ENCODE assay signal across 20 cellular contexts in genomic region chr4:73447701-73448100, GRCh38. TPM values are rescaled to one million over a fixed set of nuclear protein-coding genes. Genes with fewer than 3 reads are reported as not detected.
DNase-seq lines count a peak whose midpoint lies in the region; ATAC-seq and TF ChIP-seq lines count a peak whose summit lies in the region.
"Had no signal": no experiment of that assay in that cellular context is flagged by ENCODE, and none has a peak within 500 bp of the region (broad histone marks: within the 10 kb centered on the region; RNA-seq: fewer than 3 reads in every experiment).

No MANE protein-coding gene starts in this region.

- H3K4me1 Mint-ChIP-seq in CD8-positive, alpha-beta T cell (ENCODE audit: low read depth): no peaks in the 10 kb centered on the region

- no peaks in the 10 kb centered on the region for H3K36me3 ChIP-seq in CD8-positive, alpha-beta T cell (ENCODE audit: insufficient read depth, low read length)
- H3K36me3 ChIP-seq: HAP-1, Peyer's patch had no signal

- POLR2A ChIA-PET in CD8-positive, alpha-beta T cell (lab: Charles Lee): no interaction called here

- DNase-seq in ELR (ENCODE audit: low read depth) (peak; percentile 87), LHCN-M2 (ENCODE audit: low read depth) (peak; percentile 12), astrocyte of the spinal cord (ENCODE audit: low read depth, low spot score) (peak; percentile 45), foreskin keratinocyte (peak in 1 of 2 donors; percentile 67), NCI-H226 (no peak)
- no peak for DNase-seq in CD8-positive, alpha-beta T cell
- DNase-seq: AML-193, Calu3, GF-D8, NCI-H1105 treated with DMSO at 0.1 percent for 48 hours, NCI-H187 treated with DMSO at 0.1 percent for 48 hours, NCI-H2171, Peyer's patch, SIG-M5 had no signal

- CTCF ChIA-PET in CD8-positive, alpha-beta T cell (lab: Charles Lee): no interaction called here

- ATAC-seq in foreskin keratinocyte: peak; percentile 46
- ATAC-seq in CD8-positive, alpha-beta T cell: no peak
- no peak for ATAC-seq in HG03159 (IDR thresholded peaks at IDR 0.05; ENCODE audit: unreplicated experiment)
- ATAC-seq in HG03342 (IDR thresholded peaks at IDR 0.05; ENCODE audit: unreplicated experiment): no peak
- ATAC-seq: A549 had no signal

- no peak for TF ChIP-seq CTCF in astrocyte of the spinal cord (IDR thresholded peaks at IDR 0.05; ENCODE audit: low read depth, low read length)
- TF ChIP-seq CTCF in foreskin keratinocyte (conservative IDR thresholded peaks at IDR 0.05): no peak
- no peak for TF ChIP-seq CTCF in CD8-positive, alpha-beta T cell (IDR thresholded peaks at IDR 0.05)

- H3K27me3 ChIP-seq in foreskin keratinocyte: no peaks in the 10 kb centered on the region
- H3K27me3 ChIP-seq in CD8-positive, alpha-beta T cell (ENCODE audit: insufficient read depth, low read length): no peaks in the 10 kb centered on the region
- H3K27me3 ChIP-seq: Peyer's patch had no signal

- intact Hi-C loops in CD8-positive, alpha-beta T cell (cut with DNase I, micrococcal nuclease): loop anchor here in 1 of 2 experiments (5.0 kb wide), 1 partner anchor 745 kb away; no protein-coding TSS in a partner anchor

- no peak overlapping the region for H3K27ac Mint-ChIP-seq in CD8-positive, alpha-beta T cell

- peaks cover 6% of the 10 kb centered on the region for H3K27me3 Mint-ChIP-seq in CD8-positive, alpha-beta T cell (ENCODE audit: low read depth)

- H3K9me3 Mint-ChIP-seq in CD8-positive, alpha-beta T cell: no peaks in the 10 kb centered on the region

- H3K36me3 Mint-ChIP-seq in CD8-positive, alpha-beta T cell: no peaks in the 10 kb centered on the region

- no peaks in the 10 kb centered on the region for H3K9me3 ChIP-seq in CD8-positive, alpha-beta T cell (ENCODE audit: low read length)
- H3K9me3 ChIP-seq: A549, HAP-1, Peyer's patch had no signal

- H3K4me3 ChIP-seq in astrocyte of the spinal cord (ENCODE audit: low read depth, low read length): no peak overlapping the region
- H3K4me3 ChIP-seq in CD8-positive, alpha-beta T cell (ENCODE audit: low read depth, low read length): no peak overlapping the region
- H3K4me3 ChIP-seq: A549, HAP-1, Peyer's patch had no signal

- H3K27ac ChIP-seq in foreskin keratinocyte: no peak overlapping the region
- no peak overlapping the region for H3K27ac ChIP-seq in CD8-positive, alpha-beta T cell (ENCODE audit: low read depth, low read length)
- H3K27ac ChIP-seq: A549, KMS-11, Peyer's patch had no signal

- in situ Hi-C loops in astrocyte of the spinal cord (cut with HindIII; ENCODE audit: low sequenced_read_pairs): no loop called here

- H3K4me1 ChIP-seq in foreskin keratinocyte: peaks cover 7% of the 10 kb centered on the region
- H3K4me1 ChIP-seq in CD8-positive, alpha-beta T cell (ENCODE audit: insufficient read depth, low read length): no peaks in the 10 kb centered on the region
- H3K4me1 ChIP-seq: Peyer's patch had no signal

- no peak overlapping the region for H3K4me3 Mint-ChIP-seq in CD8-positive, alpha-beta T cell

RNA-seq across cellular contexts. Expression of gene AFP, which starts 11.7 kb away (rescaled TPM):
- total RNA-seq in LHCN-M2 (2014; rRNA removed): 0.58 TPM in 1 of 2 replicates, not detected in the other
- polyA plus RNA-seq in LHCN-M2 (2012): 1.8 TPM
- 0.42 TPM in 1 of 2 replicates, not detected in the other for total RNA-seq in foreskin keratinocyte
- 0.37 and 0.57 TPM in 2 replicates for polyA plus RNA-seq in foreskin keratinocyte
- not detected for total RNA-seq in CD8-positive, alpha-beta T cell
- total RNA-seq: Calu3, Peyer's patch had no signal

RNA-seq across cellular contexts. Expression of gene AFM, which starts 33.8 kb away (rescaled TPM):
- not detected in 2 replicates for total RNA-seq in LHCN-M2 (2014; rRNA removed)
- not detected for polyA plus RNA-seq in LHCN-M2 (2012)
- 0.07 TPM in 1 of 2 replicates, not detected in the other for total RNA-seq in foreskin keratinocyte
- polyA plus RNA-seq in foreskin keratinocyte: 0.03 TPM in 2 replicates
- not detected for total RNA-seq in CD8-positive, alpha-beta T cell
- total RNA-seq: Calu3, NCI-H460, Peyer's patch had no signal
- polyA plus RNA-seq: A549 had no signal

RNA-seq across cellular contexts. Expression of gene ALB, which starts 43.6 kb away (rescaled TPM):
- not detected in 2 replicates for total RNA-seq in LHCN-M2 (2014; rRNA removed)
- not detected for polyA plus RNA-seq in LHCN-M2 (2012)
- not detected in 2 replicates for total RNA-seq in foreskin keratinocyte
- not detected in 2 replicates for polyA plus RNA-seq in foreskin keratinocyte
- total RNA-seq in CD8-positive, alpha-beta T cell: under 1 TPM in 1 of 2 experiments, not detected in 1; 0.97 TPM
- total RNA-seq: Calu3, NCI-H460 had no signal

Comparison
In these comparisons a context has a peak if more than half of its experiments do, and no peak if none do; other contexts are left out.
1. DNase-seq: peak in ELR (single experiment), LHCN-M2 (single experiment) and astrocyte of the spinal cord (single experiment); none in NCI-H226 (single experiment) and CD8-positive, alpha-beta T cell (0 of 7).